ENCODE assay signal across 13 cellular contexts in genomic region chr1:145252876-145253275, GRCh38. TPM values are rescaled to one million over a fixed set of nuclear protein-coding genes. Genes with fewer than 3 reads are reported as not detected.
"Had no signal": no experiment of that assay in that cellular context is flagged by ENCODE, and none has a peak within 500 bp of the region (broad histone marks: within the 10 kb centered on the region; RNA-seq: fewer than 3 reads in every experiment).

No MANE protein-coding gene starts in this region.

RNA-seq across cellular contexts. Expression of gene PPIAL4D, which starts 10.9 kb away (rescaled TPM):
- total RNA-seq: activated B cell treated with CpG ODN at 0.5 μM for 24 hours; activated CD4-positive, alpha-beta memory T cell treated with anti-CD3 and anti-CD28 coated beads for 36 hours; activated CD4-positive, alpha-beta memory T cell treated with anti-CD3 and anti-CD28 coated beads, Interleukin-2, amount 10 ng/mL, durations not matched to agents 7 days and 5 days; activated CD4-positive, alpha-beta T cell treated with anti-CD3 and anti-CD28 coated beads for 36 hours; activated CD4-positive, alpha-beta T cell treated with anti-CD3 and anti-CD28 coated beads, Interleukin-2, amount 10 ng/mL, durations not matched to agents 24 days and 14 days; activated CD8-positive, alpha-beta memory T cell treated with anti-CD3 and anti-CD28 coated beads for 36 hours; activated CD8-positive, alpha-beta memory T cell treated with anti-CD3 and anti-CD28 coated beads, Interleukin-2, amount 10 ng/mL, durations not matched to agents 7 days and 5 days; activated CD8-positive, alpha-beta T cell treated with anti-CD3 and anti-CD28 coated beads for 36 hours; activated CD8-positive, alpha-beta T cell treated with anti-CD3 and anti-CD28 coated beads, Interleukin-2, amount 10 ng/mL, durations not matched to agents 7 days and 5 days; T-helper 1 cell treated with Interleukin-12 subunit alpha and Interleukin-12 subunit beta and Interleukin-4 antibody, amounts not matched to agents 30 ng/mL and 1 ng/mL, for 36 hours; T-helper 17 cell; T-helper 2 cell treated with Interferon-gamma antibody and Interleukin-4, amounts not matched to agents 100 ng/mL and 5 ng/mL, for 36 hours; WTC11 had no signal
